Comparison of ENCODE assay signal across 26 cellular contexts in genomic region chr11:76327756-76328388, GRCh38. TPM values are rescaled to one million over a fixed set of nuclear protein-coding genes. Genes with fewer than 3 reads are reported as not detected.
A peak's percentile ranks its signal among the peaks of the same experiment; 100 is the strongest.
DNase-seq lines count a peak whose midpoint lies in the region; ATAC-seq and TF ChIP-seq lines count a peak whose summit lies in the region.
"Had no signal": no experiment of that assay in that cellular context is flagged by ENCODE, and none has a peak within 500 bp of the region (broad histone marks: within the 10 kb centered on the region; RNA-seq: fewer than 3 reads in every experiment).

No MANE protein-coding gene starts in this region.

- no peak overlapping the region for H3K4me3 ChIP-seq in lower lobe of right lung
- no peak overlapping the region for H3K4me3 ChIP-seq in transverse colon
- H3K4me3 ChIP-seq: body of pancreas, esophagus muscularis mucosa, lung, skin epidermis, stomach had no signal

- 91 to 95% methylated on average over 4 to 9 of the region's 9 CpGs for WGBS in transverse colon (ENCODE audit: low coverage in 1 of 2), 2 donors

- TF ChIP-seq POLR2A in transverse colon (IDR thresholded peaks at IDR 0.05): no peak

- peak overlapping the region; percentile 24 for H3K27ac Mint-ChIP-seq in T-helper 17 cell
- H3K27ac Mint-ChIP-seq in type B pancreatic cell: no peak overlapping the region
- H3K27ac Mint-ChIP-seq: naive thymus-derived CD8-positive, alpha-beta T cell had no signal

- intact Hi-C loops in lower lobe of right lung (cut with DNase I): no loop called here
- intact Hi-C loops in transverse colon (cut with DNase I; ENCODE audit: low total_unique reads): no loop called here

- H3K4me3 Mint-ChIP-seq in T-helper 17 cell (no peak overlapping the region), type B pancreatic cell (no peak overlapping the region)
- H3K4me3 Mint-ChIP-seq: naive thymus-derived CD8-positive, alpha-beta T cell had no signal

- TF ChIP-seq EP300 in transverse colon (IDR thresholded peaks at IDR 0.05; ENCODE audit: low read depth): no peak

- ATAC-seq in T-helper 17 cell: no peak
- ATAC-seq in lower lobe of right lung: no peak
- ATAC-seq: body of pancreas; naive thymus-derived CD8-positive, alpha-beta T cell had no signal

- DNase-seq in NCI-H2029 treated with DMSO at 0.1 percent for 48 hours (lab: John Stamatoyannopoulos, UW): peak; percentile 53
- no peak for DNase-seq in T-helper 17 cell
- peak; percentile 34 for DNase-seq in lower lobe of right lung
- peak; percentile 45 for DNase-seq in type B pancreatic cell (ENCODE audit: extremely low spot score, unreplicated experiment)
- no peak for DNase-seq in transverse colon
- no peak for DNase-seq in NCI-H187 treated with DMSO at 0.1 percent for 48 hours (lab: John Stamatoyannopoulos, UW)
- no peak for DNase-seq in NCI-H1417 treated with DMSO at 0.1 percent for 48 hours (lab: John Stamatoyannopoulos, UW)
- DNase-seq: activated CD4-positive, alpha-beta T cell treated with anti-CD3 and anti-CD28 coated beads, Interleukin-2, amount 50 U/mL, for 48 hours; activated CD4-positive, CD25-positive, alpha-beta regulatory T cell treated with anti-CD3 and anti-CD28 coated beads, Interleukin-2, amount 50 U/mL, for 72 hours; activated CD8-positive, alpha-beta memory T cell treated with anti-CD3 and anti-CD28 coated beads, Interleukin-2, amount 50 U/mL, for 48 hours; activated naive CD4-positive, alpha-beta T cell treated with anti-CD3 and anti-CD28 coated beads, Interleukin-2, amount 50 U/mL, for 16 hours; body of pancreas; C1 segment of cervical spinal cord; foreskin fibroblast; HCEC 1CT; kidney; naive thymus-derived CD8-positive, alpha-beta T cell; NCI-H146; NCI-H2171; NCI-H526; SHP77; stomach; T-helper 2 cell had no signal

- H3K36me3 ChIP-seq in lower lobe of right lung: no peaks in the 10 kb centered on the region
- H3K36me3 ChIP-seq in transverse colon: no peaks in the 10 kb centered on the region
- H3K36me3 ChIP-seq: esophagus muscularis mucosa, stomach had no signal

- H3K4me1 Mint-ChIP-seq in T-helper 17 cell: peaks cover 15% of the 10 kb centered on the region
- peaks cover 19% of the 10 kb centered on the region for H3K4me1 Mint-ChIP-seq in type B pancreatic cell (ENCODE audit: unreplicated experiment)
- H3K4me1 Mint-ChIP-seq: naive thymus-derived CD8-positive, alpha-beta T cell had no signal

- peaks cover 23% of the 10 kb centered on the region for H3K4me1 ChIP-seq in lower lobe of right lung
- H3K4me1 ChIP-seq in transverse colon: no peaks in the 10 kb centered on the region
- H3K4me1 ChIP-seq: body of pancreas, stomach had no signal

- in situ Hi-C loops in transverse colon (cut with MboI; ENCODE audit: low pct_ligation_motif_present in 1 of 4, low pct_unique_long_range_greater_than_20kb in 1 of 4, low sequenced_read_pairs in 3 of 4): loop anchor here in 1 of 4 donors (10.0 kb wide), 1 partner anchor 433 kb away; no protein-coding TSS in a partner anchor

- H3K27me3 Mint-ChIP-seq in T-helper 17 cell (no peaks in the 10 kb centered on the region), type B pancreatic cell (peaks cover 22% of the 10 kb centered on the region)

- H3K36me3 Mint-ChIP-seq in T-helper 17 cell (ENCODE audit: low read depth): no peaks in the 10 kb centered on the region
- H3K36me3 Mint-ChIP-seq in type B pancreatic cell: no peaks in the 10 kb centered on the region

- H3K27ac ChIP-seq in lower lobe of right lung (no peak overlapping the region), transverse colon (no peak overlapping the region)
- H3K27ac ChIP-seq: body of pancreas, esophagus muscularis mucosa, skin epidermis, stomach had no signal

- no peaks in the 10 kb centered on the region for H3K9me3 Mint-ChIP-seq in type B pancreatic cell
- H3K9me3 Mint-ChIP-seq: naive thymus-derived CD8-positive, alpha-beta T cell had no signal

- no peaks in the 10 kb centered on the region for H3K9me3 ChIP-seq in T-helper 17 cell (ENCODE audit: control insufficient read depth, low read length, poor library complexity, severe bottlenecking)
- no peaks in the 10 kb centered on the region for H3K9me3 ChIP-seq in lower lobe of right lung
- no peaks in the 10 kb centered on the region for H3K9me3 ChIP-seq in transverse colon
- H3K9me3 ChIP-seq: body of pancreas, esophagus muscularis mucosa, stomach had no signal

- TF ChIP-seq CTCF in lower lobe of right lung (IDR thresholded peaks at IDR 0.05) (no peak), type B pancreatic cell (conservative IDR thresholded peaks at IDR 0.05) (no peak), transverse colon (IDR thresholded peaks at IDR 0.05) (no peak)

- H3K27me3 ChIP-seq in lower lobe of right lung (ENCODE audit: low read depth): no peaks in the 10 kb centered on the region
- no peaks in the 10 kb centered on the region for H3K27me3 ChIP-seq in transverse colon
- H3K27me3 ChIP-seq: body of pancreas had no signal

RNA-seq across cellular contexts. Expression of gene THAP12, which starts 53.1 kb away (rescaled TPM):
- total RNA-seq in T-helper 17 cell (10 to 100 TPM; 53.1 to 60.8 TPM), lower lobe of right lung (34.3 TPM), type B pancreatic cell (ENCODE audit: low replicate concordance) (34.8 and 52.8 TPM in 2 replicates), transverse colon (10 to 100 TPM; 13.3 to 35.2 (median 22.9) TPM)

RNA-seq across cellular contexts. Expression of gene GVQW3, which starts 53.3 kb away (rescaled TPM):
- total RNA-seq in T-helper 17 cell (1 to 10 TPM; 1.7 to 2.5 TPM), lower lobe of right lung (3.3 TPM), type B pancreatic cell (ENCODE audit: low replicate concordance) (3.9 and 9.9 TPM in 2 replicates), transverse colon (1 to 10 TPM; 1.6 to 5.6 (median 4.3) TPM)

Comparison
In these comparisons a context has a peak if more than half of its experiments do, and no peak if none do; other contexts are left out.
1. DNase-seq: peak in NCI-H2029 treated with DMSO at 0.1 percent for 48 hours (single experiment), lower lobe of right lung (single experiment) and type B pancreatic cell (single experiment); none in T-helper 17 cell (0 of 3), transverse colon (single experiment), NCI-H187 treated with DMSO at 0.1 percent for 48 hours (single experiment) and NCI-H1417 treated with DMSO at 0.1 percent for 48 hours (single experiment).